In genomic region chrX:43973249-43973672, GRCh38 we compare ENCODE assay signal across 8 cellular contexts. TPM values are rescaled to one million over a fixed set of nuclear protein-coding genes. Genes with fewer than 3 reads are reported as not detected.
A peak's percentile ranks its signal among the peaks of the same experiment; 100 is the strongest.
DNase-seq lines count a peak whose midpoint lies in the region; ATAC-seq and TF ChIP-seq lines count a peak whose summit lies in the region.

NDP (minus strand) TSS chrX:43973390; CDS start chrX:43958645, 14,745 bp downstream.

- no peak within 1 kb of the TSS for H4K91ac ChIP-seq in mesenchymal stem cell (ENCODE audit: low read length)

- no peak for TF ChIP-seq POLR2A in transverse colon (IDR thresholded peaks at IDR 0.05)

- in situ Hi-C loops in transverse colon (cut with MboI; ENCODE audit: low pct_ligation_motif_present in 1 of 4, low pct_unique_long_range_greater_than_20kb in 1 of 4, low sequenced_read_pairs in 3 of 4), result loop anchor here in 2 of 4 donors (25.0 kb wide), 2 partner anchors 1089 to 1214 kb away; no protein-coding TSS in a partner anchor

- no peaks in the 10 kb centered on the region for H3K36me3 Mint-ChIP-seq in activated T-cell treated with anti-CD3 and anti-CD28 coated beads, Interleukin-2, amount 50 U/mL, for 4 hours (ENCODE audit: insufficient read depth)
- H3K36me3 Mint-ChIP-seq in chondrocyte (ENCODE audit: low read depth), result no peaks in the 10 kb centered on the region

- H3K79me1 ChIP-seq in mesenchymal stem cell (replicated peaks; ENCODE audit: low read length, poor library complexity, severe bottlenecking), result no peaks in the 10 kb centered on the region

- H3K18ac ChIP-seq in mesenchymal stem cell (ENCODE audit: low read depth in 1 of 2, low read length in 2 of 2), result no peak within 1 kb of the TSS

- no peak within 1 kb of the TSS for H4K8ac ChIP-seq in mesenchymal stem cell (ENCODE audit: low read length)

- no peak within 1 kb of the TSS for H2AFZ ChIP-seq in mesenchymal stem cell (ENCODE audit: low read depth, low read length)

- peak within 1 kb of the TSS; percentile 71 for H3K4me3 Mint-ChIP-seq in activated T-cell treated with anti-CD3 and anti-CD28 coated beads, Interleukin-2, amount 50 U/mL, for 4 hours
- peak within 1 kb of the TSS; percentile 73 for H3K4me3 Mint-ChIP-seq in chondrocyte (ENCODE audit: unreplicated experiment)

- H3K4me3 ChIP-seq in mesenchymal stem cell (ENCODE audit: insufficient read depth in 1 of 2, low read depth in 1 of 2, low read length in 2 of 2) (peak within 1 kb of the TSS; percentile 39 to 73), transverse colon (peak within 1 kb of the TSS in 3 of 4 donors; percentile 4 to 28 (median 6))

- no peak within 1 kb of the TSS for H2BK12ac ChIP-seq in mesenchymal stem cell (ENCODE audit: low read length in 2 of 2)

- intact Hi-C loops in transverse colon (cut with DNase I; ENCODE audit: low total_unique reads), result no loop called here

- H3K27ac Mint-ChIP-seq in chondrocyte (ENCODE audit: unreplicated experiment), result no peak within 1 kb of the TSS

- H3K14ac ChIP-seq in mesenchymal stem cell (ENCODE audit: low read length in 2 of 2), result no peak within 1 kb of the TSS

- no peak within 1 kb of the TSS for H3K4ac ChIP-seq in mesenchymal stem cell (ENCODE audit: low read depth in 1 of 2, low read length in 2 of 2)

- no peak within 1 kb of the TSS for H2BK120ac ChIP-seq in mesenchymal stem cell (ENCODE audit: low read depth, low read length)

- H3K4me1 ChIP-seq in mesenchymal stem cell (ENCODE audit: control insufficient read depth, insufficient read depth, low read depth, low read length) (no peaks in the 10 kb centered on the region), transverse colon (peaks cover 0 to 2% (median 1%) of the 10 kb centered on the region in 4 donors)

- H3K27ac ChIP-seq in mesenchymal stem cell (ENCODE audit: low read length, poor library complexity, severe bottlenecking), result no peak within 1 kb of the TSS
- H3K27ac ChIP-seq in transverse colon, result no peak within 1 kb of the TSS

- H3K9me3 ChIP-seq in mesenchymal stem cell (ENCODE audit: control insufficient read depth, low read length) (no peaks in the 10 kb centered on the region), transverse colon (no peaks in the 10 kb centered on the region)

- no peak for ATAC-seq in activated T-cell treated with anti-CD3 and anti-CD28 coated beads, Interleukin-2, amount 50 U/mL, for 4 hours
- no peak for ATAC-seq in HG02852 (IDR thresholded peaks at IDR 0.05; ENCODE audit: unreplicated experiment)
- no peak for ATAC-seq in HG02759 (IDR thresholded peaks at IDR 0.05; ENCODE audit: unreplicated experiment)

- peak within 1 kb of the TSS; percentile 84 for H3K4me2 ChIP-seq in mesenchymal stem cell (ENCODE audit: low read length, poor library complexity, severe bottlenecking)

- H3K23ac ChIP-seq in mesenchymal stem cell (ENCODE audit: low read length in 2 of 2), result no peak within 1 kb of the TSS

- TF ChIP-seq EP300 in transverse colon (IDR thresholded peaks at IDR 0.05; ENCODE audit: low read depth), result no peak

- H3K9me3 Mint-ChIP-seq in activated T-cell treated with anti-CD3 and anti-CD28 coated beads, Interleukin-2, amount 50 U/mL, for 4 hours, result no peaks in the 10 kb centered on the region
- H3K9me3 Mint-ChIP-seq in chondrocyte (ENCODE audit: low read depth), result peaks cover 3% of the 10 kb centered on the region

- H2BK5ac ChIP-seq in mesenchymal stem cell (ENCODE audit: low read depth, low read length, poor library complexity, severe bottlenecking), result no peak within 1 kb of the TSS

- no peak within 1 kb of the TSS for H2AK5ac ChIP-seq in mesenchymal stem cell (ENCODE audit: low read length, severe bottlenecking)

- WGBS in mesenchymal stem cell, result 1% methylated on average over 14 of the region's 16 CpGs
- WGBS in transverse colon (ENCODE audit: low coverage in 1 of 2), 2 donors, result 0 to 29% methylated on average over 10 to 16 of the region's 16 CpGs

- peak within 1 kb of the TSS; percentile 68 for H3K9ac ChIP-seq in mesenchymal stem cell (ENCODE audit: low read length)

- H2BK15ac ChIP-seq in mesenchymal stem cell (ENCODE audit: low read depth, poor library complexity, severe bottlenecking), result no peak within 1 kb of the TSS

- no peak for DNase-seq in activated T-cell treated with anti-CD3 and anti-CD28 coated beads, Interleukin-2, amount 50 U/mL, for 4 hours
- DNase-seq in activated T-cell treated with anti-CD3 and anti-CD28 coated beads, Interleukin-2, amount 50 U/mL, for 48 hours, result no peak
- no peak for DNase-seq in chondrocyte (ENCODE audit: low spot score)
- no peak for DNase-seq in mesenchymal stem cell
- DNase-seq in transverse colon, result no peak
- no peak for DNase-seq in NCI-H345 (lab: John Stamatoyannopoulos, UW)

- peaks cover 9% of the 10 kb centered on the region for H3K27me3 Mint-ChIP-seq in activated T-cell treated with anti-CD3 and anti-CD28 coated beads, Interleukin-2, amount 50 U/mL, for 4 hours (ENCODE audit: low read depth)
- H3K27me3 Mint-ChIP-seq in chondrocyte (ENCODE audit: low read depth), result peaks cover 5% of the 10 kb centered on the region

- H3K36me3 ChIP-seq in mesenchymal stem cell (ENCODE audit: control insufficient read depth in 1 of 2, insufficient read depth in 2 of 2, low read depth in 1 of 2, low read length in 2 of 2) (no peaks in the 10 kb centered on the region), transverse colon (no peaks in the 10 kb centered on the region)

- no peak for TF ChIP-seq CTCF in chondrocyte (IDR thresholded peaks at IDR 0.05)
- TF ChIP-seq CTCF in transverse colon (IDR thresholded peaks at IDR 0.05), result no peak

- H3K4me1 Mint-ChIP-seq in activated T-cell treated with anti-CD3 and anti-CD28 coated beads, Interleukin-2, amount 50 U/mL, for 4 hours (ENCODE audit: low read depth), result peaks cover 12% of the 10 kb centered on the region
- peaks cover 18% of the 10 kb centered on the region for H3K4me1 Mint-ChIP-seq in chondrocyte (ENCODE audit: low read depth)

- H3K27me3 ChIP-seq in mesenchymal stem cell (ENCODE audit: control insufficient read depth in 1 of 2, insufficient read depth in 1 of 2, low read length in 2 of 2) (peaks cover 5 to 33% of the 10 kb centered on the region in 2 experiments), transverse colon (no peaks in the 10 kb centered on the region)

RNA-seq across cellular contexts. Expression of gene NDP, which starts in this region (rescaled TPM):
- not detected for total RNA-seq in activated T-cell treated with anti-CD3 and anti-CD28 coated beads, Interleukin-2, amount 50 U/mL, for 4 hours
- total RNA-seq in chondrocyte, result 1.5 to 1.7 TPM in 2 of 3 replicates, not detected in the other
- 0.26 TPM for polyA plus RNA-seq in mesenchymal stem cell (2013, experiment 1 of 2)
- polyA plus RNA-seq in mesenchymal stem cell (2013, experiment 2 of 2), result 0.16 TPM
- total RNA-seq in transverse colon, result under 1 TPM in 1 of 4 donors, not detected in 3; 0.27 TPM
